Comparison of ENCODE assay signal across 14 cellular contexts in the genomic region with DNA sequence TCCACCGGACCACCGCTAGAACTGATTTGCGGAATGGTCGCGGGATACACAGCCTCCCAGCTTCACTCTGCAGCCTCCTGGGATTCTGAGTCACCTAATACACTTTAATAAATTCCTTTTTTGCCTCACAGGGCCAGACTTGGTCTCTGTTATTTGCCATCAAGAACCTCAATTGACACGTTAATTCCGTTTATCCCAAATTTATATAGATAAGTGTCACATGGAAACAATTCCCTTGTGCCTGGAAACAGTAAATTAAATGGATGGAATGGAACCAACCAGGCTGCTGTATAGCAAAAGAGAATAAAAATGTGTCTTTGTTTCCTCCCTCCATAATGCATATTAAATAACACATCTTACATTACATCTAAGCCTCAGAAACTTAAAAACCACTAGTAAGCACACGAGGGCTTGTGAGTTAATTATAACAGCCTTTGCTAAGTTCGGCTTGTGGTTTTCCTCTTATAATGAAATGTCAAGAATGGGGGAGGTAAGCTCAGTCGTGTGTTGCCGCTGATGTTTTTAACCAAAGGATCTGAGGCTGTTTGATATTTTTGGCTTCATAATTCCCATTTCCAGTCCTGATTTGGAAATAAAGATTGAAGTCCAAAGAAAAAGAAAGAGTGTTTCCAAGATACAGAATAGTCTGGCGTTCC. TPM values are rescaled to one million over a fixed set of nuclear protein-coding genes. Genes with fewer than 3 reads are reported as not detected.
DNase-seq lines count a peak whose midpoint lies in the region; ATAC-seq, FAIRE-seq and TF ChIP-seq lines count a peak whose summit lies in the region.
"Had no signal": no experiment of that assay in that cellular context is flagged by ENCODE, and none has a peak within 500 bp of the region (broad histone marks: within the 10 kb centered on the region; RNA-seq: fewer than 3 reads in every experiment).

No MANE protein-coding gene starts in this region.

- H3K4me1 Mint-ChIP-seq in natural killer cell treated with Interleukin-12 subunit alpha and Interleukin-12 subunit beta and Interleukin-15 and Interleukin-18, amount 100 ng/mL, for 72 hours (ENCODE audit: low read depth in 2 of 2) = peaks cover 52 to 61% of the 10 kb centered on the region in 2 donors

- no peaks in the 10 kb centered on the region for H3K9me3 Mint-ChIP-seq in natural killer cell treated with Interleukin-12 subunit alpha and Interleukin-12 subunit beta and Interleukin-15 and Interleukin-18, amount 100 ng/mL, for 72 hours

- no peaks in the 10 kb centered on the region for H3K36me3 Mint-ChIP-seq in natural killer cell treated with Interleukin-12 subunit alpha and Interleukin-12 subunit beta and Interleukin-15 and Interleukin-18, amount 100 ng/mL, for 72 hours

- TF ChIP-seq CTCF in foreskin fibroblast (IDR thresholded peaks at IDR 0.05; ENCODE audit: low read depth, low read length) = no peak

- no peak for DNase-seq in GM18507 (ENCODE audit: extremely low spot score, insufficient read length, low read depth)
- peak; percentile 74 to 81 for DNase-seq in NOMO-1 (lab: John Stamatoyannopoulos, UW; ENCODE audit: unreplicated experiment in 2 of 2)
- DNase-seq in natural killer cell treated with Interleukin-12 subunit alpha and Interleukin-12 subunit beta and Interleukin-15 and Interleukin-18, amount 100 ng/mL, for 72 hours (ENCODE audit: low spot score) = no peak
- DNase-seq in cerebellar cortex (ENCODE audit: low spot score) = no peak
- DNase-seq in GOT3 (lab: John Stamatoyannopoulos, UW) = no peak
- no peak for DNase-seq in RCC 7860 (ENCODE audit: low spot score)
- DNase-seq in foreskin fibroblast = no peak
- DNase-seq: activated gamma-delta T cell, DMS53, H9, NCI-H1092 treated with DMSO at 0.1 percent for 48 hours, T-helper 1 cell had no signal

- peak; percentile 45 for ATAC-seq in HG02623 (IDR thresholded peaks at IDR 0.05; ENCODE audit: unreplicated experiment)
- ATAC-seq in natural killer cell treated with Interleukin-12 subunit alpha and Interleukin-12 subunit beta and Interleukin-15 and Interleukin-18, amount 100 ng/mL, for 72 hours = peak in 1 of 2 donors; percentile 60

- peaks cover 8 to 10% of the 10 kb centered on the region in 2 donors for H3K27me3 Mint-ChIP-seq in natural killer cell treated with Interleukin-12 subunit alpha and Interleukin-12 subunit beta and Interleukin-15 and Interleukin-18, amount 100 ng/mL, for 72 hours

- peak; percentile 91 for FAIRE-seq in GM18507 (lab: Jason Lieb, UNC)
- FAIRE-seq in RCC 7860 (lab: Jason Lieb, UNC) = no peak

- no peak overlapping the region for H3K4me3 ChIP-seq in foreskin fibroblast (ENCODE audit: low read depth in 1 of 2, low read length in 2 of 2)
- H3K4me3 ChIP-seq: skin epidermis had no signal

- H3K4me3 Mint-ChIP-seq in natural killer cell treated with Interleukin-12 subunit alpha and Interleukin-12 subunit beta and Interleukin-15 and Interleukin-18, amount 100 ng/mL, for 72 hours = peak overlapping the region; percentile 62
- H3K4me3 Mint-ChIP-seq: H9 had no signal

- peak overlapping the region; percentile 4 to 51 for H3K27ac Mint-ChIP-seq in natural killer cell treated with Interleukin-12 subunit alpha and Interleukin-12 subunit beta and Interleukin-15 and Interleukin-18, amount 100 ng/mL, for 72 hours
- H3K27ac Mint-ChIP-seq: H9 had no signal

RNA-seq across cellular contexts. Expression of a gene that starts 52.1 kb away (rescaled TPM):
- total RNA-seq in natural killer cell treated with Interleukin-12 subunit alpha and Interleukin-12 subunit beta and Interleukin-15 and Interleukin-18, amount 100 ng/mL, for 72 hours = 1 to 10 TPM; 1.3 to 1.6 TPM

Comparison
In these comparisons a context has a peak if more than half of its experiments do, and no peak if none do; other contexts are left out.
1. DNase-seq: peak in NOMO-1 (2 of 2); none in GM18507 (single experiment), natural killer cell treated with Interleukin-12 subunit alpha and Interleukin-12 subunit beta and Interleukin-15 and Interleukin-18, amount 100 ng/mL, for 72 hours (single experiment), cerebellar cortex (single experiment), GOT3 (single experiment), RCC 7860 (single experiment) and foreskin fibroblast (0 of 2).